ENCODE assay signal across 32 cellular contexts in the genomic region with DNA sequence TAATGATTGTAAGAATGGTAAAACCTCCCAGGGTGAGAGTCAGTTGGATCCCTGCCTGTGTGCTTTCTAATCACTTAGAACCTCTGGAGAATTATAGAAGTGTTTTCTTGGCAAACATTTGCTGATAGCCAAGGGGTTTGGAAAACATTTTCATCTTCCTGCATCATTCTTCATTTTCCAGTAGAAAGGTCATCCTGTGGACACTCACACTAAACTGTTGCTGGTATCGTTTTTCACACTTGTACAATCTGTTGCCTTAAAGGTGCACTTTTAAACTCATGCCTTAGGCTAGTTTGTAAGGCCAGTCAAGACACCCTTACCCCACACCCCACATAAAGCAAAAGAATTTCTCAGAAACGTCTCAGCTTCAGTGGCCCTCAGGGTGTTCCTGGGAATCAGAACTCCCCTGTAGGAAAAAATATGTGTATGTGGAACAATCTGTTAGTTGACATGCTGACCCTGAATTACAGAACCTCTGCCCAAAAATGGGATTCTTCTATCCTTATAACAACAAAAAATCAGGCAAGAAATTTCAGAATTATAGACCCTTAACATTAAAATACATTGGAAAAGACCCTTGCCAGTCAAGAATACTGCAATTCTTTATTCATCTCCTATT. TPM values are rescaled to one million over a fixed set of nuclear protein-coding genes. Genes with fewer than 3 reads are reported as not detected.
DNase-seq lines count a peak whose midpoint lies in the region; ATAC-seq and TF ChIP-seq lines count a peak whose summit lies in the region.
"Had no signal": no experiment of that assay in that cellular context is flagged by ENCODE, and none has a peak within 500 bp of the region (broad histone marks: within the 10 kb centered on the region; RNA-seq: fewer than 3 reads in every experiment).

No MANE protein-coding gene starts in this region.

- H3K36me3 Mint-ChIP-seq in nephron (ENCODE audit: low read depth) (no peaks in the 10 kb centered on the region), CD14-positive monocyte (no peaks in the 10 kb centered on the region)
- H3K36me3 Mint-ChIP-seq in T-helper 2 cell treated with Interferon-gamma antibody and Interleukin-4, amounts not matched to agents 5 μg/mL and 100 μg/mL, for 36 hours (ENCODE audit: low read depth), result no peaks in the 10 kb centered on the region
- H3K36me3 Mint-ChIP-seq in activated CD8-positive, alpha-beta T cell treated with anti-CD3 and anti-CD28 coated beads, Interleukin-2, amount 10 ng/mL, durations not matched to agents 7 days and 5 days (ENCODE audit: low read depth), result no peaks in the 10 kb centered on the region

- H3K36me3 ChIP-seq in ACC112 (ENCODE audit: insufficient read depth, low read length), result no peaks in the 10 kb centered on the region
- no peaks in the 10 kb centered on the region for H3K36me3 ChIP-seq in fibroblast of lung (ENCODE audit: control insufficient read depth, insufficient read depth, low read length)
- H3K36me3 ChIP-seq: BE2C, neutrophil had no signal

- TF ChIP-seq CTCF in fibroblast of lung (conservative IDR thresholded peaks at IDR 0.05 in 1 of 2, IDR thresholded peaks at IDR 0.05 in 1 of 2; ENCODE audit: low read depth in 1 of 2, low read length in 2 of 2), result no peak
- TF ChIP-seq CTCF in nephron (IDR thresholded peaks at IDR 0.05; ENCODE audit: unreplicated experiment in 3 of 3), result no peak
- no peak for TF ChIP-seq CTCF in CD14-positive monocyte (IDR thresholded peaks at IDR 0.05)

- intact Hi-C loops in CD14-positive monocyte (cut with micrococcal nuclease), result no loop called here

- no peaks in the 10 kb centered on the region for H4K20me1 ChIP-seq in fibroblast of lung (ENCODE audit: control insufficient read depth, extremely low read depth, insufficient read depth, low read length)

- POLR2A ChIA-PET in activated CD8-positive, alpha-beta T cell treated with anti-CD3 and anti-CD28 coated beads, Interleukin-2, amount 10 ng/mL, durations not matched to agents 7 days and 5 days (lab: Charles Lee), result no interaction called here

- H3K4me2 ChIP-seq in fibroblast of lung (ENCODE audit: extremely low read depth, insufficient read depth, low read length), result no peak overlapping the region

- H3K4me3 Mint-ChIP-seq in nephron (no peak overlapping the region), CD14-positive monocyte (no peak overlapping the region)
- H3K4me3 Mint-ChIP-seq in T-helper 2 cell treated with Interferon-gamma antibody and Interleukin-4, amounts not matched to agents 5 μg/mL and 100 μg/mL, for 36 hours, result no peak overlapping the region
- H3K4me3 Mint-ChIP-seq in activated CD8-positive, alpha-beta T cell treated with anti-CD3 and anti-CD28 coated beads, Interleukin-2, amount 10 ng/mL, durations not matched to agents 7 days and 5 days, result no peak overlapping the region
- H3K4me3 Mint-ChIP-seq: activated CD4-positive, alpha-beta memory T cell treated with anti-CD3 and anti-CD28 coated beads, Interleukin-2, amount 10 ng/mL, durations not matched to agents 7 days and 5 days; activated naive CD8-positive, alpha-beta T cell treated with anti-CD3 and anti-CD28 coated beads, Interleukin-2, amount 50 U/mL, for 24 hours had no signal

- H2AFZ ChIP-seq in ACC112 (ENCODE audit: low read length, unreplicated experiment), result peak overlapping the region; percentile 2
- no peak overlapping the region for H2AFZ ChIP-seq in fibroblast of lung (ENCODE audit: low read length)

- DNase-seq in NCI-H226, result peak; percentile 79
- peak; percentile 17 to 45 for DNase-seq in fibroblast of lung (ENCODE audit: low read depth in 2 of 2)
- DNase-seq in T-helper 2 cell treated with Interferon-gamma antibody and Interleukin-4, amounts not matched to agents 5 μg/mL and 100 μg/mL, for 36 hours (ENCODE audit: low spot score), result no peak
- DNase-seq in CD14-positive monocyte (ENCODE audit: low spot score), result no peak
- no peak for DNase-seq in stimulated activated CD4-positive, alpha-beta T cell treated with anti-CD3 and anti-CD28 coated beads, Interleukin-4, amount 100 ng/mL, for 24 hours
- DNase-seq in activated CD8-positive, alpha-beta T cell treated with anti-CD3 and anti-CD28 coated beads, Interleukin-2, amount 10 ng/mL, durations not matched to agents 7 days and 5 days, result no peak
- DNase-seq: activated CD4-positive, alpha-beta memory T cell treated with anti-CD3 and anti-CD28 coated beads, Interleukin-2, amount 10 ng/mL, durations not matched to agents 7 days and 5 days; activated CD4-positive, CD25-positive, alpha-beta regulatory T cell; activated gamma-delta T cell; activated naive CD8-positive, alpha-beta T cell treated with anti-CD3 and anti-CD28 coated beads, Interleukin-2, amount 50 U/mL, for 24 hours; BE2C; body of pancreas; Caco-2; effector CD8-positive, alpha-beta T cell; Kasumi-1; NCI-H1092; NCI-H2029; SHP77; stimulated activated CD4-positive, alpha-beta T cell treated with anti-CD3 and anti-CD28 coated beads, Interleukin-1b, Interleukin-23, amount 100 ng/mL, for 48 hours; substantia nigra; SW 1271 had no signal

- no peaks in the 10 kb centered on the region for H3K27me3 ChIP-seq in ACC112 (ENCODE audit: insufficient read depth, low read length)
- H3K27me3 ChIP-seq in fibroblast of lung (ENCODE audit: control insufficient read depth, insufficient read depth, low read length), result no peaks in the 10 kb centered on the region
- H3K27me3 ChIP-seq: BE2C, body of pancreas, neutrophil had no signal

- peaks cover 3% of the 10 kb centered on the region for H3K27me3 Mint-ChIP-seq in nephron (ENCODE audit: low read depth)
- H3K27me3 Mint-ChIP-seq in T-helper 2 cell treated with Interferon-gamma antibody and Interleukin-4, amounts not matched to agents 5 μg/mL and 100 μg/mL, for 36 hours (ENCODE audit: low read depth), result peaks cover 10% of the 10 kb centered on the region
- H3K27me3 Mint-ChIP-seq in CD14-positive monocyte (ENCODE audit: low read depth in 3 of 3), result no peaks in the 10 kb centered on the region
- peaks cover 6% of the 10 kb centered on the region for H3K27me3 Mint-ChIP-seq in activated CD8-positive, alpha-beta T cell treated with anti-CD3 and anti-CD28 coated beads, Interleukin-2, amount 10 ng/mL, durations not matched to agents 7 days and 5 days (ENCODE audit: low read depth)

- H3K9me3 Mint-ChIP-seq in nephron (peaks cover 6% of the 10 kb centered on the region), CD14-positive monocyte (no peaks in the 10 kb centered on the region)
- H3K9me3 Mint-ChIP-seq in T-helper 2 cell treated with Interferon-gamma antibody and Interleukin-4, amounts not matched to agents 5 μg/mL and 100 μg/mL, for 36 hours, result no peaks in the 10 kb centered on the region
- H3K9me3 Mint-ChIP-seq in activated CD8-positive, alpha-beta T cell treated with anti-CD3 and anti-CD28 coated beads, Interleukin-2, amount 10 ng/mL, durations not matched to agents 7 days and 5 days (ENCODE audit: insufficient read depth), result no peaks in the 10 kb centered on the region
- H3K9me3 Mint-ChIP-seq: activated CD4-positive, alpha-beta memory T cell treated with anti-CD3 and anti-CD28 coated beads, Interleukin-2, amount 10 ng/mL, durations not matched to agents 7 days and 5 days; activated naive CD8-positive, alpha-beta T cell treated with anti-CD3 and anti-CD28 coated beads, Interleukin-2, amount 50 U/mL, for 24 hours had no signal

- no peak overlapping the region for H3K9ac ChIP-seq in fibroblast of lung (ENCODE audit: insufficient read depth, low read length)

- ATAC-seq in activated CD8-positive, alpha-beta T cell treated with anti-CD3 and anti-CD28 coated beads, Interleukin-2, amount 10 ng/mL, durations not matched to agents 7 days and 5 days, result no peak
- ATAC-seq: activated naive CD8-positive, alpha-beta T cell treated with anti-CD3 and anti-CD28 coated beads, Interleukin-2, amount 50 U/mL, for 24 hours; body of pancreas had no signal

- H3K27ac ChIP-seq in ACC112 (ENCODE audit: low read depth, low read length) (peak overlapping the region; percentile 46), fibroblast of lung (ENCODE audit: insufficient read depth, low read length) (no peak overlapping the region)
- H3K27ac ChIP-seq: body of pancreas, neutrophil had no signal

- H3K27ac Mint-ChIP-seq in nephron (peak overlapping the region in 2 of 3 experiments; percentile 35 to 40), CD14-positive monocyte (peak overlapping the region in 1 of 7 donors; percentile 21)
- no peak overlapping the region for H3K27ac Mint-ChIP-seq in T-helper 2 cell treated with Interferon-gamma antibody and Interleukin-4, amounts not matched to agents 5 μg/mL and 100 μg/mL, for 36 hours
- H3K27ac Mint-ChIP-seq in activated CD8-positive, alpha-beta T cell treated with anti-CD3 and anti-CD28 coated beads, Interleukin-2, amount 10 ng/mL, durations not matched to agents 7 days and 5 days, result no peak overlapping the region
- H3K27ac Mint-ChIP-seq: activated CD4-positive, alpha-beta memory T cell treated with anti-CD3 and anti-CD28 coated beads, Interleukin-2, amount 10 ng/mL, durations not matched to agents 7 days and 5 days; activated naive CD8-positive, alpha-beta T cell treated with anti-CD3 and anti-CD28 coated beads, Interleukin-2, amount 50 U/mL, for 24 hours had no signal

- H3K4me3 ChIP-seq in ACC112 (ENCODE audit: low read depth, low read length) (no peak overlapping the region), fibroblast of lung (replicated peaks in 1 of 4; ENCODE audit: control extremely low read depth in 1 of 4, insufficient read depth in 1 of 4, low read depth in 3 of 4, low read length in 4 of 4) (no peak overlapping the region)
- H3K4me3 ChIP-seq: body of pancreas, skin epidermis had no signal

- CTCF ChIA-PET in activated CD8-positive, alpha-beta T cell treated with anti-CD3 and anti-CD28 coated beads, Interleukin-2, amount 10 ng/mL, durations not matched to agents 7 days and 5 days (lab: Charles Lee), result no interaction called here

- no peaks in the 10 kb centered on the region for H3K9me3 ChIP-seq in fibroblast of lung (ENCODE audit: control insufficient read depth, insufficient read depth, low read depth, low read length)
- H3K9me3 ChIP-seq: BE2C, body of pancreas, Caco-2, neutrophil had no signal

- H3K4me1 Mint-ChIP-seq in nephron (peaks cover 18% of the 10 kb centered on the region), CD14-positive monocyte (peaks cover 28% of the 10 kb centered on the region)
- peaks cover 15% of the 10 kb centered on the region for H3K4me1 Mint-ChIP-seq in T-helper 2 cell treated with Interferon-gamma antibody and Interleukin-4, amounts not matched to agents 5 μg/mL and 100 μg/mL, for 36 hours (ENCODE audit: low read depth)
- no peaks in the 10 kb centered on the region for H3K4me1 Mint-ChIP-seq in activated CD8-positive, alpha-beta T cell treated with anti-CD3 and anti-CD28 coated beads, Interleukin-2, amount 10 ng/mL, durations not matched to agents 7 days and 5 days (ENCODE audit: low read depth)

- H3K4me1 ChIP-seq in ACC112 (ENCODE audit: control insufficient read depth, insufficient read depth, low read length, unreplicated experiment), result peaks cover 51% of the 10 kb centered on the region
- H3K4me1 ChIP-seq in fibroblast of lung (ENCODE audit: control insufficient read depth, extremely low read depth, insufficient read depth, low read length), result peaks cover 3% of the 10 kb centered on the region

- H3K79me2 ChIP-seq in ACC112 (ENCODE audit: control insufficient read depth, insufficient read depth, low read length, unreplicated experiment) (no peaks in the 10 kb centered on the region), fibroblast of lung (ENCODE audit: control insufficient read depth, insufficient read depth, low read length) (no peaks in the 10 kb centered on the region)

RNA-seq across cellular contexts. Expression of a gene that starts 5.8 kb away (rescaled TPM):
- 8.2 and 18.8 TPM in 2 replicates for total RNA-seq in fibroblast of lung
- polyA plus RNA-seq in fibroblast of lung (3.3 and 10.8 TPM in 2 replicates), CD14-positive monocyte (1 to 10 TPM; 5.1 to 5.8 TPM)
- polyA plus RNA-seq in fibroblast of lung (2012), result 2.6 and 7.9 TPM in 2 replicates
- 3.8 and 6.7 TPM in 2 replicates for polyA minus RNA-seq in fibroblast of lung (ENCODE audit: low replicate concordance)
- 1 to 10 TPM in 1 of 2 experiments, under 1 TPM in 1; 0.29 to 1.1 TPM for total RNA-seq in activated CD8-positive, alpha-beta T cell treated with anti-CD3 and anti-CD28 coated beads, Interleukin-2, amount 10 ng/mL, durations not matched to agents 7 days and 5 days

RNA-seq across cellular contexts. Expression of a gene that starts 27.1 kb away (rescaled TPM):
- total RNA-seq in fibroblast of lung, result not detected in 2 replicates
- polyA plus RNA-seq in fibroblast of lung (not detected in 2 replicates), CD14-positive monocyte (not detected)
- not detected in 2 replicates for polyA plus RNA-seq in fibroblast of lung (2012)
- not detected in 2 replicates for polyA minus RNA-seq in fibroblast of lung (ENCODE audit: low replicate concordance)
- not detected for total RNA-seq in activated CD8-positive, alpha-beta T cell treated with anti-CD3 and anti-CD28 coated beads, Interleukin-2, amount 10 ng/mL, durations not matched to agents 7 days and 5 days
- total RNA-seq: A673; activated CD4-positive, alpha-beta memory T cell treated with anti-CD3 and anti-CD28 coated beads, Interleukin-2, amount 10 ng/mL, durations not matched to agents 7 days and 5 days; body of pancreas; Caco-2; H4; myocyte; pulmonary artery endothelial cell; ureter had no signal
- polyA plus RNA-seq: esophagus, keratinocyte had no signal

Comparison
In these comparisons a context has a peak if more than half of its experiments do, and no peak if none do; other contexts are left out.
1. DNase-seq: peak in NCI-H226 (single experiment) and fibroblast of lung (2 of 2); none in T-helper 2 cell treated with Interferon-gamma antibody and Interleukin-4, amounts not matched to agents 5 μg/mL and 100 μg/mL, for 36 hours (single experiment), CD14-positive monocyte (single experiment), stimulated activated CD4-positive, alpha-beta T cell treated with anti-CD3 and anti-CD28 coated beads, Interleukin-4, amount 100 ng/mL, for 24 hours (single experiment) and activated CD8-positive, alpha-beta T cell treated with anti-CD3 and anti-CD28 coated beads, Interleukin-2, amount 10 ng/mL, durations not matched to agents 7 days and 5 days (single experiment).
2. H3K27ac Mint-ChIP-seq: peak in nephron (2 of 3); none in T-helper 2 cell treated with Interferon-gamma antibody and Interleukin-4, amounts not matched to agents 5 μg/mL and 100 μg/mL, for 36 hours (single experiment) and activated CD8-positive, alpha-beta T cell treated with anti-CD3 and anti-CD28 coated beads, Interleukin-2, amount 10 ng/mL, durations not matched to agents 7 days and 5 days (single experiment).